ENCODE assay signal across 2 cellular contexts in the genomic region with DNA sequence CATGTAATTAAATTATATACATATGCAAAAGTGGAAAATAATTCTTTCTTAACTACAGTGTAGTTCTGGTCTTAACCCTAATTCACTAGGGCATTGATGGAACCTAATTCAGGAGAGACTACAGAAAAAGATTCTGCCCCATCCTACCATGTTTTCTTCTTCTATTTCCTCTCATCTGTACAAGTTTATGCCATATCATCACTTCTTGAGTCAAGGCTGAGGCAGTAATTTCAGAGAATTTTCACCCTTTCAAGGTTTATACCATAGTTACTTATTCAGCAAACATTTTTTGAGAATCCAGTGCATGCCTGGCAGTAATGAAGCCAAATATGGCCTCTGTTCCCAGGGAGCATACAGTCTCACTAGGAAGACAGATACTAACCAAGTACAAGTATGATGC.
TF ChIP-seq lines count a peak whose summit lies in the region.

No MANE protein-coding gene starts in this region.

TF ChIP-seq in HepG2, 621 proteins besides CTCF, POLR2A, EP300 and RAD21:
- peak; percentile 57 for TF ChIP-seq MAFF (IDR thresholded peaks at IDR 0.05; ENCODE audit: low read depth, low read length)
- TF ChIP-seq MAFK (conservative IDR thresholded peaks at IDR 0.05 in 1 of 2, IDR thresholded peaks at IDR 0.05 in 1 of 2; ENCODE audit: low read length in 2 of 2) = peak; percentile 67 to 72
- no peak for TF ChIP-seq ZNF329 (CRISPR knock-in tag; IDR thresholded peaks at IDR 0.05; ENCODE audit: low read depth)

TF ChIP-seq in IMR-90, 13 proteins besides CTCF, POLR2A, EP300 and RAD21:
- no peak for TF ChIP-seq MAZ (IDR thresholded peaks at IDR 0.05; ENCODE audit: borderline replicate concordance, low read depth, low read length)
- peak; percentile 48 for TF ChIP-seq MAFK (IDR thresholded peaks at IDR 0.05; ENCODE audit: low read depth, low read length)
